ENCODE assay signal across 1 cellular context in the genomic region with DNA sequence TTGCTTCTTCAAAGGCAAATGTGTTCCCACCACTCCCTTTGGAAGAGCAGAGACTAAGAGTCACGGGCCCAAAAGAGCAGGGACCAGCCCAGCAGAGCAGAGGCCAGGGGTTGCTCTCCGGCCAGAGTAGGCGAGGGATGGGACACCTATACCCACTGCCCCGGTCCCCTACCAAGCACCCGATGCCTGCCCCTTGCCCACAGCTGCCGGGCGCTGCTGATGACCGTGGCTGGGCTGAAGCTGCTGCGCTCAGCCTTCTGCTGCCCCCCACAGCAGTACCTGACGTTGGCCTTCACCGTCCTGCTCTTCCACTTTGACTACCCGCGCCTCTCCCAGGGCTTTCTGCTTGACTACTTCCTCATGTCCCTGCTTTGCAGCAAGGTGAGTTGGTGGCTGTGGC.
A peak's percentile ranks its signal among the peaks of the same experiment; 100 is the strongest.
TF ChIP-seq lines count a peak whose summit lies in the region.

No MANE protein-coding gene starts in this region.

TF ChIP-seq in HepG2, 621 proteins besides CTCF, POLR2A, EP300 and RAD21:
- TF ChIP-seq ZFY (CRISPR knock-in tag; IDR thresholded peaks at IDR 0.05) (no peak), RBFOX2 (IDR thresholded peaks at IDR 0.05; ENCODE audit: low read depth, low read length) (peak; percentile 39; the same call in 1 of the 2 replicates), ZBTB3 (CRISPR knock-in tag; IDR thresholded peaks at IDR 0.05; ENCODE audit: borderline replicate concordance, low read depth) (no peak)
- TF ChIP-seq, protein P1, sequence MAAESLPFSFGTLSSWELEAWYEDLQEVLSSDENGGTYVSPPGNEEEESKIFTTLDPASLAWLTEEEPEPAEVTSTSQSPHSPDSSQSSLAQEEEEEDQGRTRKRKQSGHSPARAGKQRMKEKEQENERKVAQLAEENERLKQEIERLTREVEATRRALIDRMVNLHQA (CRISPR knock-in tag; IDR thresholded peaks at IDR 0.05), result no peak
TF ChIP-seq in HepG2: peak in this region for 1.
